Comparison of ENCODE assay signal across 26 cellular contexts in the genomic region with DNA sequence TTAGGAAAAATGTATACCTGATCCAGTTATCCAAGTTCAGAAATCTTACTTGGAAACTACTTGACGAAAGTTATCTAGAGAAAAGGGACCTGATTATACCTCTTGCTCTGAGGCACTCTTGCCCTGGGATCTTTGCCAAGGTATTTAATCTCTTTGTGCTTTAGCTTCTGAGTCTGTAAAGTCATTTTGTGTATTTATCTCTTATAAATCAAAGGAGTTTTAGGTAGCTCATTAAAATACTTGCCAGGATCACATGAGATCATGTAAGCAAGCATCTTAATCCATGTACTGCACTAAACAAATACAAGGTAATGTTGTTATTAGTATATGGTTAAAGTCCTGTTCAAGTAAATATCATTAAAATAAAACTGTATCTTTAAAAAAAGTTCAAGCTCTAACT.
"Had no signal": no experiment of that assay in that cellular context is flagged by ENCODE, and none has a peak within 500 bp of the region (broad histone marks: within the 10 kb centered on the region; RNA-seq: fewer than 3 reads in every experiment).

No MANE protein-coding gene starts in this region.

- H3K9me3 ChIP-seq: adrenal gland, ascending aorta, gastrocnemius medialis, thoracic aorta, uterus had no signal

- H3K4me3 ChIP-seq: adrenal gland, ascending aorta, gastrocnemius medialis, skin epidermis, thoracic aorta, uterus had no signal

- ATAC-seq: activated CD4-positive, CD25-positive, alpha-beta regulatory T cell treated with anti-CD3 and anti-CD28 coated beads, Interleukin-2, amount 50 U/mL, for 24 hours; effector memory CD8-positive, alpha-beta T cell; gastrocnemius medialis; left ventricle myocardium superior; sciatic nerve; stimulated activated naive CD8-positive, alpha-beta T cell treated with anti-CD3 and anti-CD28 coated beads, Interleukin-15, Interleukin-2, amounts not matched to agents 100 U/mL and 50 U/mL, for 24 hours had no signal

- H3K4me1 ChIP-seq: adrenal gland, ascending aorta, gastrocnemius medialis, uterus had no signal

- DNase-seq: activated CD4-positive, alpha-beta memory T cell treated with anti-CD3 and anti-CD28 coated beads for 36 hours; activated CD4-positive, alpha-beta T cell treated with anti-CD3 and anti-CD28 coated beads for 48 hours; activated CD8-positive, alpha-beta memory T cell treated with anti-CD3 and anti-CD28 coated beads, Interleukin-2, amount 50 U/mL, for 4 hours; activated effector memory CD4-positive, alpha-beta T cell treated with anti-CD3 and anti-CD28 coated beads, Interleukin-2, amount 50 U/mL, for 16 hours; activated naive CD4-positive, alpha-beta T cell treated with anti-CD3 and anti-CD28 coated beads for 36 hours; activated naive CD8-positive, alpha-beta T cell treated with anti-CD3 and anti-CD28 coated beads for 36 hours; activated T-cell treated with anti-CD3 and anti-CD28 coated beads, Interleukin-2, amount 50 U/mL, for 1 hour; brain microvascular endothelial cell; cortex of kidney; effector memory CD8-positive, alpha-beta T cell; erythroblast; gastrocnemius medialis; glutamatergic neuron; islet precursor cell; left ventricle myocardium superior; stimulated activated CD4-positive, alpha-beta T cell treated with anti-CD3 and anti-CD28 coated beads, Interleukin-12 subunit alpha, Interleukin-12 subunit beta, amount 100 ng/mL, for 4 hours; stimulated activated CD4-positive, alpha-beta T cell treated with anti-CD3 and anti-CD28 coated beads, Interleukin-4, amount 100 ng/mL, for 1 hour; stimulated activated naive CD8-positive, alpha-beta T cell treated with anti-CD3 and anti-CD28 coated beads, Interleukin-15, Interleukin-2, amounts not matched to agents 100 U/mL and 50 U/mL, for 24 hours; uterus; WERI-Rb-1 had no signal

- H3K27ac ChIP-seq: adrenal gland, ascending aorta, brain microvascular endothelial cell, gastrocnemius medialis, skin epidermis, thoracic aorta, uterus, WERI-Rb-1 had no signal
